20 cellular contexts compared by ENCODE assay signal in genomic region chr7:134857958-134858357, GRCh38.
"Had no signal": no experiment of that assay in that cellular context is flagged by ENCODE, and none has a peak within 500 bp of the region (broad histone marks: within the 10 kb centered on the region; RNA-seq: fewer than 3 reads in every experiment).

No MANE protein-coding gene starts in this region.

- H3K9me3 ChIP-seq: breast epithelium, lower lobe of right lung, pancreas, SK-N-SH, tibial nerve, uterus had no signal

- DNase-seq: activated B cell treated with CpG ODN at 0.5 μM for 24 hours; activated CD4-positive, alpha-beta memory T cell treated with anti-CD3 and anti-CD28 coated beads for 36 hours; activated CD4-positive, alpha-beta T cell treated with anti-CD3 and anti-CD28 coated beads for 4 hours; activated CD8-positive, alpha-beta memory T cell treated with anti-CD3 and anti-CD28 coated beads, Interleukin-2, amount 10 ng/mL, durations not matched to agents 7 days and 5 days; activated naive CD4-positive, alpha-beta T cell treated with Interleukin-2 at 50 U/mL for 16 hours; activated T-cell treated with anti-CD3 and anti-CD28 coated beads, Interleukin-2, amount 50 U/mL, for 1 hour; aorta; effector CD4-positive, alpha-beta T cell; lower lobe of right lung; naive B cell; pancreas; SK-N-SH; stimulated activated naive CD4-positive, alpha-beta T cell treated with Interleukin-2 at 50 U/mL for 16 hours; substantia nigra; T-cell; uterus had no signal

- H3K4me1 ChIP-seq: uterus had no signal

- H3K36me3 ChIP-seq: breast epithelium, lower lobe of right lung, pancreas, tibial nerve, uterus had no signal

- H3K4me2 ChIP-seq: SK-N-SH had no signal

- H3K27ac Mint-ChIP-seq: activated B cell treated with CpG ODN at 0.5 μM for 24 hours; activated CD4-positive, alpha-beta memory T cell treated with anti-CD3 and anti-CD28 coated beads for 36 hours; activated CD8-positive, alpha-beta memory T cell treated with anti-CD3 and anti-CD28 coated beads, Interleukin-2, amount 10 ng/mL, durations not matched to agents 7 days and 5 days; activated T-helper 2 cell treated with anti-CD3 and anti-CD28 coated beads, Interferon-gamma antibody, Interleukin-2, Interleukin-4, amounts not matched to agents 10 μg/mL and 5 μg/mL and 100 μg/mL, durations not matched to agents 14 hours and 24 hours and 36 hours; T-cell had no signal

- H3K27me3 ChIP-seq: breast epithelium, pancreas, tibial nerve, uterus had no signal

- H3K4me3 Mint-ChIP-seq: activated B cell treated with CpG ODN at 0.5 μM for 24 hours; activated CD4-positive, alpha-beta memory T cell treated with anti-CD3 and anti-CD28 coated beads for 36 hours; activated CD8-positive, alpha-beta memory T cell treated with anti-CD3 and anti-CD28 coated beads, Interleukin-2, amount 10 ng/mL, durations not matched to agents 7 days and 5 days; naive B cell; T-cell had no signal

- H3K27me3 Mint-ChIP-seq: activated CD4-positive, alpha-beta memory T cell treated with anti-CD3 and anti-CD28 coated beads for 36 hours; T-cell had no signal

- H3K36me3 Mint-ChIP-seq: naive B cell had no signal

- ATAC-seq: activated CD8-positive, alpha-beta memory T cell treated with anti-CD3 and anti-CD28 coated beads, Interleukin-2, amount 10 ng/mL, durations not matched to agents 7 days and 5 days; esophagus mucosa; lower lobe of right lung; pancreas; T-cell had no signal

- H3K9me3 Mint-ChIP-seq: activated B cell treated with CpG ODN at 0.5 μM for 24 hours; activated CD4-positive, alpha-beta memory T cell treated with anti-CD3 and anti-CD28 coated beads for 36 hours; T-cell had no signal

- H3K9ac ChIP-seq: SK-N-SH had no signal

- H3K4me3 ChIP-seq: breast epithelium, lower lobe of right lung, pancreas, tibial nerve, uterus had no signal

- H3K27ac ChIP-seq: lower lobe of right lung, pancreas had no signal
